ENCODE assay signal across 18 cellular contexts in genomic region chr19:17112271-17112670, GRCh38. TPM values are rescaled to one million over a fixed set of nuclear protein-coding genes. Genes with fewer than 3 reads are reported as not detected.
DNase-seq lines count a peak whose midpoint lies in the region; ATAC-seq and TF ChIP-seq lines count a peak whose summit lies in the region.
"Had no signal": no experiment of that assay in that cellular context is flagged by ENCODE, and none has a peak within 500 bp of the region (broad histone marks: within the 10 kb centered on the region; RNA-seq: fewer than 3 reads in every experiment).

No MANE protein-coding gene starts in this region.

- H3K27me3 Mint-ChIP-seq in type B pancreatic cell, result no peaks in the 10 kb centered on the region

- H3K4me1 Mint-ChIP-seq in type B pancreatic cell (ENCODE audit: unreplicated experiment), result peaks cover 13% of the 10 kb centered on the region

- peaks cover 25 to 47% of the 10 kb centered on the region in 2 donors for H3K4me1 ChIP-seq in ascending aorta
- H3K4me1 ChIP-seq in lower lobe of right lung, result peaks cover 68% of the 10 kb centered on the region
- H3K4me1 ChIP-seq in thoracic aorta (ENCODE audit: control insufficient read depth in 1 of 2, low read depth in 2 of 2), result peaks cover 35 to 75% of the 10 kb centered on the region in 2 donors

- H3K9me3 ChIP-seq in ascending aorta, result no peaks in the 10 kb centered on the region
- no peaks in the 10 kb centered on the region for H3K9me3 ChIP-seq in lower lobe of right lung
- H3K9me3 ChIP-seq in thoracic aorta, result no peaks in the 10 kb centered on the region
- H3K9me3 ChIP-seq: MG63, psoas muscle, suprapubic skin had no signal

- DNase-seq in H7, result peak; percentile 68
- no peak for DNase-seq in ascending aorta (ENCODE audit: low spot score in 2 of 2)
- DNase-seq in lower lobe of right lung, result no peak
- no peak for DNase-seq in thoracic aorta (ENCODE audit: low spot score)
- DNase-seq in type B pancreatic cell (ENCODE audit: extremely low spot score, unreplicated experiment), result no peak
- DNase-seq in CD1c-positive myeloid dendritic cell (ENCODE audit: extremely low spot score), result no peak
- no peak for DNase-seq in activated effector memory CD4-positive, alpha-beta T cell treated with anti-CD3 and anti-CD28 coated beads, Interleukin-2, amount 50 U/mL, for 16 hours
- DNase-seq: activated CD4-positive, alpha-beta T cell treated with anti-CD3 and anti-CD28 coated beads for 48 hours; activated naive CD4-positive, alpha-beta T cell treated with Interleukin-2 at 50 U/mL for 16 hours; HCEC 1CT; mesendoderm; MG63; NCI-H1436; psoas muscle; SHP77; stimulated activated CD4-positive, alpha-beta T cell treated with anti-CD3 and anti-CD28 coated beads, Interleukin-4, amount 100 ng/mL, for 4 hours had no signal

- H3K36me3 ChIP-seq in H7 (replicated peaks; ENCODE audit: control insufficient read depth, insufficient read depth, low read length), result peaks cover 2% of the 10 kb centered on the region
- peaks cover 13 to 21% of the 10 kb centered on the region in 2 donors for H3K36me3 ChIP-seq in ascending aorta
- H3K36me3 ChIP-seq in lower lobe of right lung, result peaks cover 28% of the 10 kb centered on the region
- H3K36me3 ChIP-seq in thoracic aorta, result peaks cover 8% of the 10 kb centered on the region

- intact Hi-C loops in ascending aorta (cut with DNase I) (no loop called here), lower lobe of right lung (cut with DNase I) (no loop called here)

- peak overlapping the region; percentile 63 to 67 for H3K27ac ChIP-seq in ascending aorta
- peak overlapping the region; percentile 49 for H3K27ac ChIP-seq in lower lobe of right lung
- peak overlapping the region; percentile 61 to 71 for H3K27ac ChIP-seq in thoracic aorta
- H3K27ac ChIP-seq: psoas muscle, suprapubic skin had no signal

- H3K4me3 ChIP-seq in H7 (ENCODE audit: insufficient read depth, low read depth, low read length), result no peak overlapping the region
- no peak overlapping the region for H3K4me3 ChIP-seq in ascending aorta
- H3K4me3 ChIP-seq in lower lobe of right lung, result no peak overlapping the region
- H3K4me3 ChIP-seq in thoracic aorta, result no peak overlapping the region
- H3K4me3 ChIP-seq: MG63, psoas muscle, suprapubic skin had no signal

- peaks cover 13% of the 10 kb centered on the region for H3K36me3 Mint-ChIP-seq in type B pancreatic cell

- H3K9me3 Mint-ChIP-seq in type B pancreatic cell, result no peaks in the 10 kb centered on the region
- H3K9me3 Mint-ChIP-seq: nephron had no signal

- no peak for ATAC-seq in lower lobe of right lung
- no peak for ATAC-seq in thoracic aorta (ENCODE audit: insufficient number of reproducible peaks, low FRiP score, low read depth)
- ATAC-seq: psoas muscle had no signal

- H3K27me3 ChIP-seq in H7 (ENCODE audit: control insufficient read depth, insufficient read depth, low read length), result no peaks in the 10 kb centered on the region
- H3K27me3 ChIP-seq in ascending aorta, result no peaks in the 10 kb centered on the region
- no peaks in the 10 kb centered on the region for H3K27me3 ChIP-seq in lower lobe of right lung (ENCODE audit: low read depth)
- no peaks in the 10 kb centered on the region for H3K27me3 ChIP-seq in thoracic aorta (replicated peaks; ENCODE audit: insufficient read depth)
- H3K27me3 ChIP-seq: MG63, suprapubic skin had no signal

- H3K4me3 Mint-ChIP-seq in type B pancreatic cell, result no peak overlapping the region
- H3K4me3 Mint-ChIP-seq: nephron had no signal

- TF ChIP-seq CTCF in ascending aorta (IDR thresholded peaks at IDR 0.05) (no peak), lower lobe of right lung (IDR thresholded peaks at IDR 0.05) (no peak), thoracic aorta (IDR thresholded peaks at IDR 0.05) (no peak), type B pancreatic cell (conservative IDR thresholded peaks at IDR 0.05) (no peak)

- H3K27ac Mint-ChIP-seq in type B pancreatic cell, result no peak overlapping the region
- H3K27ac Mint-ChIP-seq: nephron had no signal

RNA-seq across cellular contexts. Expression of gene MYO9B, which starts 36.7 kb away (rescaled TPM):
- 32.9 and 40.8 TPM in 2 replicates for total RNA-seq in H7 (2014; rRNA removed; shearing (Covaris generic))
- 182 TPM for total RNA-seq in ascending aorta
- total RNA-seq in lower lobe of right lung, result 205 TPM
- 100 to 1,000 TPM; 229 to 257 TPM for total RNA-seq in thoracic aorta
- 71.7 and 83.8 TPM in 2 replicates for total RNA-seq in type B pancreatic cell (ENCODE audit: low replicate concordance)

RNA-seq across cellular contexts. Expression of gene HAUS8, which starts 37.0 kb away (rescaled TPM):
- total RNA-seq in H7 (2014; rRNA removed; shearing (Covaris generic)), result 10.4 and 15.5 TPM in 2 replicates
- total RNA-seq in ascending aorta (4.3 TPM), lower lobe of right lung (9.1 TPM), thoracic aorta (10 to 100 TPM in 1 of 2 donors, 1 to 10 TPM in 1; 2.2 to 11.3 TPM), type B pancreatic cell (ENCODE audit: low replicate concordance) (10.7 and 18.8 TPM in 2 replicates)
